18 cellular contexts compared by ENCODE assay signal in the genomic region with DNA sequence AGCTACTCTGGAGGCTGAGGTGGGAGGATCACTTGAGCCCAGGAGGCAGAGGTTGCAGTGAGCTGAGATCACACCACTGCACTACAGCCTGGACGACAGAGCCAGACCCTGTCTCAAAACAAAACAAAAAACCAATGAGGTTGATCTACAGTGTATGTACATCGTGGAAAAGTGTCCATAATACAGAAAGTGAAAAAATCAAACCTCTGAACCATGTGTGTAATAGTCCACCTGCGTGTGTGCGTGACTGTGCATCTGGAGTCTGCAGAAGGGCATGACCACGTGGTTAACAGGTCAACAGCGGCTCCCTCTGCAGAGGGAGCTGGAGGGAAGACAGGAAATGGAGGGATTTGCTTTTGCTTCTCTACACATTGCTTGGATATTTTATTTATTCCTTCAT. TPM values are rescaled to one million over a fixed set of nuclear protein-coding genes. Genes with fewer than 3 reads are reported as not detected.
DNase-seq lines count a peak whose midpoint lies in the region; ATAC-seq and TF ChIP-seq lines count a peak whose summit lies in the region.
"Had no signal": no experiment of that assay in that cellular context is flagged by ENCODE, and none has a peak within 500 bp of the region (broad histone marks: within the 10 kb centered on the region; RNA-seq: fewer than 3 reads in every experiment).

No MANE protein-coding gene starts in this region.

- H3K9me3 Mint-ChIP-seq in MCF 10A (ENCODE audit: unreplicated experiment) = no peaks in the 10 kb centered on the region
- H3K9me3 Mint-ChIP-seq: CD4-positive, alpha-beta memory T cell had no signal

- H3K4me3 Mint-ChIP-seq in MCF 10A (ENCODE audit: unreplicated experiment) = no peak overlapping the region
- H3K4me3 Mint-ChIP-seq: CD4-positive, alpha-beta memory T cell; GM23338; neural crest cell; stimulated activated naive B cell treated with anti-CD40 and anti-IgM and Interleukin-4, amounts not matched to agents 10 μg/mL and 1 μg/mL and 100 μg/mL, for 72 hours had no signal

- H3K36me3 ChIP-seq in neutrophil = no peaks in the 10 kb centered on the region
- H3K36me3 ChIP-seq: adrenal gland, esophagus squamous epithelium had no signal

- no peaks in the 10 kb centered on the region for H3K27me3 ChIP-seq in neutrophil
- H3K27me3 ChIP-seq: adrenal gland, esophagus squamous epithelium had no signal

- no peaks in the 10 kb centered on the region for H3K27me3 Mint-ChIP-seq in MCF 10A (ENCODE audit: insufficient read depth, unreplicated experiment)

- no peaks in the 10 kb centered on the region for H3K36me3 Mint-ChIP-seq in MCF 10A (ENCODE audit: insufficient read depth, unreplicated experiment)
- H3K36me3 Mint-ChIP-seq: CD4-positive, alpha-beta memory T cell had no signal

- CTCF ChIA-PET in MCF 10A (lab: Yijun Ruan, JAX) = interaction anchor here (0.6 to 1.2 kb wide), 5 partner anchors 34 to 544 kb away, joined by 3 to 6 read pairs (median 4); no protein-coding TSS in a partner anchor

- TF ChIP-seq CTCF in MCF 10A (IDR thresholded peaks at IDR 0.05; ENCODE audit: unreplicated experiment) (no peak), neutrophil (IDR thresholded peaks at IDR 0.05) (no peak)

- H3K4me1 ChIP-seq in neutrophil (ENCODE audit: control insufficient read depth in 1 of 2, insufficient read depth in 1 of 2, low read depth in 1 of 2, low read length in 1 of 2) = peaks cover 14 to 34% of the 10 kb centered on the region in 2 experiments
- H3K4me1 ChIP-seq: adrenal gland had no signal

- H3K4me3 ChIP-seq in neutrophil (ENCODE audit: low read depth in 1 of 2, low read length in 1 of 2) = no peak overlapping the region
- H3K4me3 ChIP-seq: adrenal gland, esophagus squamous epithelium, GM23338 had no signal

- intact Hi-C loops in MCF 10A (cut with micrococcal nuclease) = loop anchor here (5.0 kb wide), 1 partner anchor 39 kb away; no protein-coding TSS in a partner anchor

- DNase-seq in NCI-H1417 (lab: John Stamatoyannopoulos, UW) (peak in 2 of 3 experiments; percentile 51 to 83), NCI-H1417 treated with DMSO at 0.1 percent for 48 hours (lab: John Stamatoyannopoulos, UW) (no peak), NCI-H510A treated with DMSO at 0.1 percent for 48 hours (lab: John Stamatoyannopoulos, UW) (peak; percentile 98), MCF 10A (ENCODE audit: unreplicated experiment) (peak; percentile 44), AML-193 (lab: John Stamatoyannopoulos, UW) (no peak)
- no peak for DNase-seq in central memory CD4-positive, alpha-beta T cell
- DNase-seq: adrenal gland; CD4-positive, alpha-beta memory T cell; esophagus squamous epithelium; hippocampal formation; Karpas-422; NCI-H2081 treated with DMSO at 0.1 percent for 48 hours; stimulated activated naive B cell treated with anti-CD40 and anti-IgM and Interleukin-4, amounts not matched to agents 10 μg/mL and 1 μg/mL and 100 μg/mL, for 72 hours had no signal

- POLR2A ChIA-PET in MCF 10A (lab: Yijun Ruan, JAX) = interaction anchor here (0.6 to 2.7 kb wide), 11 partner anchors 9 to 168 kb away, joined by 3 to 62 read pairs (median 4); a partner anchor contains a TSS

- ATAC-seq in HG03135 (IDR thresholded peaks at IDR 0.05; ENCODE audit: unreplicated experiment) = no peak
- ATAC-seq: stimulated activated naive B cell treated with anti-CD40 and anti-IgM and Interleukin-4, amounts not matched to agents 10 μg/mL and 1 μg/mL and 100 μg/mL, for 72 hours had no signal

- no peaks in the 10 kb centered on the region for H3K9me3 ChIP-seq in neutrophil
- H3K9me3 ChIP-seq: adrenal gland, esophagus squamous epithelium had no signal

- H3K27ac Mint-ChIP-seq in MCF 10A (ENCODE audit: low read depth, unreplicated experiment) = peak overlapping the region; percentile 75
- H3K27ac Mint-ChIP-seq: GM23338; stimulated activated naive B cell treated with anti-CD40 and anti-IgM and Interleukin-4, amounts not matched to agents 10 μg/mL and 1 μg/mL and 100 μg/mL, for 72 hours had no signal

- H3K27ac ChIP-seq in neutrophil = peak overlapping the region; percentile 35
- H3K27ac ChIP-seq: 22Rv1, adrenal gland had no signal

- BruUV-seq in MCF 10A (replicated peaks; lab: Mats Ljungman, UMichigan) = no TSS peak

- peaks cover 24% of the 10 kb centered on the region for H3K4me1 Mint-ChIP-seq in MCF 10A (ENCODE audit: insufficient read depth, unreplicated experiment)
- H3K4me1 Mint-ChIP-seq: stimulated activated naive B cell treated with anti-CD40 and anti-IgM and Interleukin-4, amounts not matched to agents 10 μg/mL and 1 μg/mL and 100 μg/mL, for 72 hours had no signal

RNA-seq across cellular contexts. Expression of a gene that starts 32.4 kb away (rescaled TPM):
- 2,592 and 2,811 TPM in 2 replicates for total RNA-seq in MCF 10A (2022)

RNA-seq across cellular contexts. Expression of a gene that starts 34.8 kb away (rescaled TPM):
- not detected in 2 replicates for total RNA-seq in MCF 10A (2022)
- total RNA-seq: adrenal gland; CD4-positive, alpha-beta memory T cell; esophagus squamous epithelium; GM23338; neural crest cell had no signal

Comparison
In these comparisons a context has a peak if more than half of its experiments do, and no peak if none do; other contexts are left out.
1. DNase-seq: peak in NCI-H1417 (2 of 3), NCI-H510A treated with DMSO at 0.1 percent for 48 hours (single experiment) and MCF 10A (single experiment); none in NCI-H1417 treated with DMSO at 0.1 percent for 48 hours (single experiment), central memory CD4-positive, alpha-beta T cell (single experiment) and AML-193 (0 of 2).